8 cellular contexts compared by ENCODE assay signal in genomic region chr12:43805857-43806736, GRCh38. TPM values are rescaled to one million over a fixed set of nuclear protein-coding genes. Genes with fewer than 3 reads are reported as not detected.
DNase-seq lines count a peak whose midpoint lies in the region; ATAC-seq and TF ChIP-seq lines count a peak whose summit lies in the region.

TSS of gene TWF1 (minus strand) at chr12:43806317. CDS start at chr12:43806245, 72 bp downstream.

- H3K4me3 Mint-ChIP-seq in HFFc6 = peak within 1 kb of the TSS; percentile 95
- H3K4me3 Mint-ChIP-seq in activated naive CD8-positive, alpha-beta T cell treated with anti-CD3 and anti-CD28 coated beads, Interleukin-2, amount 50 U/mL, for 24 hours = peak within 1 kb of the TSS; percentile 99
- peak within 1 kb of the TSS; percentile 98 for H3K4me3 Mint-ChIP-seq in type B pancreatic cell

- peaks cover 29% of the 10 kb centered on the region for H3K4me1 Mint-ChIP-seq in HFFc6 (ENCODE audit: low read depth)
- peaks cover 48% of the 10 kb centered on the region for H3K4me1 Mint-ChIP-seq in activated naive CD8-positive, alpha-beta T cell treated with anti-CD3 and anti-CD28 coated beads, Interleukin-2, amount 50 U/mL, for 24 hours
- peaks cover 24% of the 10 kb centered on the region for H3K4me1 Mint-ChIP-seq in type B pancreatic cell (ENCODE audit: unreplicated experiment)

- peaks cover 9% of the 10 kb centered on the region for H3K4me1 ChIP-seq in cardiac muscle cell (ENCODE audit: low read depth)

- TF ChIP-seq CTCF in GM12865 (IDR thresholded peaks at IDR 0.05; ENCODE audit: insufficient read depth, low read depth, low read length, missing control alignments) (peak; percentile 23), HFFc6 (IDR thresholded peaks at IDR 0.05) (peak; percentile 64), cardiac muscle cell (IDR thresholded peaks at IDR 0.05; ENCODE audit: low read depth, low read length) (peak; percentile 27), type B pancreatic cell (conservative IDR thresholded peaks at IDR 0.05) (peak; percentile 63)

- peak; percentile 96 for ATAC-seq in activated naive CD8-positive, alpha-beta T cell treated with anti-CD3 and anti-CD28 coated beads, Interleukin-2, amount 50 U/mL, for 24 hours

- peaks cover 15% of the 10 kb centered on the region for H3K36me3 ChIP-seq in cardiac muscle cell

- peak within 1 kb of the TSS; percentile 97 for H3K27ac ChIP-seq in cardiac muscle cell

- no peaks in the 10 kb centered on the region for H3K9me3 ChIP-seq in cardiac muscle cell (ENCODE audit: low read depth)

- H3K9me3 Mint-ChIP-seq in HFFc6 (no peaks in the 10 kb centered on the region), type B pancreatic cell (no peaks in the 10 kb centered on the region)
- H3K9me3 Mint-ChIP-seq in activated naive CD8-positive, alpha-beta T cell treated with anti-CD3 and anti-CD28 coated beads, Interleukin-2, amount 50 U/mL, for 24 hours = no peaks in the 10 kb centered on the region

- H3K27ac Mint-ChIP-seq in HFFc6 (peak within 1 kb of the TSS; percentile 99), type B pancreatic cell (peak within 1 kb of the TSS; percentile 99)
- peak within 1 kb of the TSS; percentile 100 for H3K27ac Mint-ChIP-seq in activated naive CD8-positive, alpha-beta T cell treated with anti-CD3 and anti-CD28 coated beads, Interleukin-2, amount 50 U/mL, for 24 hours

- H3K36me3 Mint-ChIP-seq in HFFc6 (ENCODE audit: low read depth) (peaks cover 4% of the 10 kb centered on the region), type B pancreatic cell (peaks cover 9% of the 10 kb centered on the region)
- peaks cover 17% of the 10 kb centered on the region for H3K36me3 Mint-ChIP-seq in activated naive CD8-positive, alpha-beta T cell treated with anti-CD3 and anti-CD28 coated beads, Interleukin-2, amount 50 U/mL, for 24 hours (ENCODE audit: low read depth)

- DNase-seq in GM12865 (ENCODE audit: low read depth) (peak; percentile 89), HFFc6 (peak; percentile 70), MV-4-11 (lab: John Stamatoyannopoulos, UW) (peak; percentile 72), SW480 (ENCODE audit: low spot score) (peak; percentile 76), cardiac muscle cell (ENCODE audit: low read depth in 1 of 2, low spot score in 1 of 2) (peak; percentile 89 to 91), posterior cingulate gyrus (peak; percentile 77 to 98 (median 84)), type B pancreatic cell (ENCODE audit: extremely low spot score, unreplicated experiment) (peak; percentile 92)
- DNase-seq in activated naive CD8-positive, alpha-beta T cell treated with anti-CD3 and anti-CD28 coated beads, Interleukin-2, amount 50 U/mL, for 24 hours = peak; percentile 93

- H3K4me3 ChIP-seq in GM12865 (ENCODE audit: low read depth, low read length) = peak within 1 kb of the TSS; percentile 98
- peak within 1 kb of the TSS; percentile 90 for H3K4me3 ChIP-seq in cardiac muscle cell

- intact Hi-C loops in posterior cingulate gyrus (cut with DNase I) = loop anchor here (2.0 to 5.0 kb wide), 3 partner anchors 31 to 77 kb away; partner anchors contain the start of genes IRAK4, PUS7L and TMEM117

- no peaks in the 10 kb centered on the region for H3K27me3 Mint-ChIP-seq in HFFc6 (ENCODE audit: insufficient read depth)
- peaks cover 1% of the 10 kb centered on the region for H3K27me3 Mint-ChIP-seq in activated naive CD8-positive, alpha-beta T cell treated with anti-CD3 and anti-CD28 coated beads, Interleukin-2, amount 50 U/mL, for 24 hours
- H3K27me3 Mint-ChIP-seq in type B pancreatic cell = no peaks in the 10 kb centered on the region

- peaks cover 5% of the 10 kb centered on the region for H3K27me3 ChIP-seq in cardiac muscle cell

RNA-seq across cellular contexts. Expression of gene TWF1, which starts in this region (rescaled TPM):
- 100 to 1,000 TPM; 146 to 165 (median 153) TPM for total RNA-seq in HFFc6 (2021; fragmentation: NEBNext Ultra II Directional; extraction: Animal tissue kit (Norgen Biotek cat#: 25700))
- total RNA-seq in cardiac muscle cell = 31.2 and 31.6 TPM in 2 replicates
- 28.7 and 31.6 TPM in 2 replicates for polyA plus RNA-seq in cardiac muscle cell
- 63.5 and 101 TPM in 2 replicates for total RNA-seq in type B pancreatic cell (ENCODE audit: low replicate concordance)

Comparison
In these comparisons a context has a peak if more than half of its experiments do, and no peak if none do; other contexts are left out.
1. Peak in every context shown above with its lines: DNase-seq, ATAC-seq, H3K4me3 ChIP-seq and H3K27ac ChIP-seq.